ENCODE assay signal across 8 cellular contexts in the genomic region with DNA sequence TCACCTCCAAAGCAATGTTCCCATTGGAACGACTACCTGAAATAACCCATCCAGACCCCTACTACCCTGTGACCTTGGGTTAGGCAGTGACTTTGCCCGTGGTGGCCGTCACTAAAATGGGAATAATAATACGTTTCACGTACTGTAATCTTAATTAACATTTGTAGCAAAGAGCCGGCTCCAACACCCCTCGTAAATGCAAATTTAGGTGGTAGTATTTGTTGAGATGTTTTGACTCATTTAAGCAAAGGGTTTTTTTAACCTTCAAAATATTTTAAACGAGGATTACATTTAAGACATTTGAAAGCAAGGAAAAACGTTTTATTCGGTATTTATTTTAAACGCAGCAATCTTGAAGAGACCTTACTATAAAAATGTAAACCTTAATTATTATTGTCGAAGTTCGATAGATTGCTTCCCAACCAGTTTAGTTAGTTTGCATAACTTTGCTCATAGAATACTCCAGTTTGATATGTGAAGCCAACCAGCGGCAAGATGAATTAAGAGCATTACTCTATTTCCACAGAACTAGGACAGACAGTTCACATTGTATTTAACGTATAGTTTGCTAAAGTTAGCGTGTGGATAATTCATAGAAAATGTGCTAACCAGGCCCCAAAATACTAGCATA. TPM values are rescaled to one million over a fixed set of nuclear protein-coding genes. Genes with fewer than 3 reads are reported as not detected.
DNase-seq lines count a peak whose midpoint lies in the region; ATAC-seq and TF ChIP-seq lines count a peak whose summit lies in the region.

No MANE protein-coding gene starts in this region.

- 1% methylated on average over 16 of the region's 16 CpGs for WGBS in gastroesophageal sphincter (ENCODE audit: low coverage in 1 of 2), 2 donors

- H3K4me3 ChIP-seq in WI38 (ENCODE audit: low read depth, low read length) (peak overlapping the region; percentile 82), gastroesophageal sphincter (peak overlapping the region; percentile 89 to 93), skeletal muscle cell (ENCODE audit: low read depth, low read length) (peak overlapping the region; percentile 69)

- H3K4me1 ChIP-seq in gastroesophageal sphincter, result peaks cover 4 to 43% (median 16%) of the 10 kb centered on the region in 3 donors

- TF ChIP-seq POLR2A in gastroesophageal sphincter (IDR thresholded peaks at IDR 0.05), result no peak

- ATAC-seq in GM19438 (IDR thresholded peaks at IDR 0.05; ENCODE audit: low read depth, unreplicated experiment) (peak; percentile 0), gastroesophageal sphincter (no peak), GM19397 (IDR thresholded peaks at IDR 0.05; ENCODE audit: unreplicated experiment) (no peak)

- H3K36me3 ChIP-seq in gastroesophageal sphincter, result no peaks in the 10 kb centered on the region

- H3K27ac ChIP-seq in 22Rv1 (peak overlapping the region; percentile 99), gastroesophageal sphincter (peak overlapping the region; percentile 98 to 100 (median 100))

- no peaks in the 10 kb centered on the region for H3K9me3 ChIP-seq in gastroesophageal sphincter

- no peak for DNase-seq in skeletal muscle cell (ENCODE audit: low read depth)
- DNase-seq in globus pallidus (ENCODE audit: low spot score), result no peak
- DNase-seq in NOMO-1 (lab: John Stamatoyannopoulos, UW; ENCODE audit: unreplicated experiment in 2 of 2), result no peak

- no peak for TF ChIP-seq EP300 in gastroesophageal sphincter (IDR thresholded peaks at IDR 0.05)

- TF ChIP-seq CTCF in 22Rv1 (IDR thresholded peaks at IDR 0.05) (no peak), WI38 (IDR thresholded peaks at IDR 0.05; ENCODE audit: low read depth, low read length) (no peak), gastroesophageal sphincter (IDR thresholded peaks at IDR 0.05) (no peak)

- H3K27me3 ChIP-seq in gastroesophageal sphincter, result no peaks in the 10 kb centered on the region

RNA-seq across cellular contexts. Expression of a gene that starts 1.4 kb away (rescaled TPM):
- 10 to 100 TPM; 28.9 to 49.0 (median 32.1) TPM for total RNA-seq in gastroesophageal sphincter
